Comparison of ENCODE assay signal across 8 cellular contexts in the genomic region with DNA sequence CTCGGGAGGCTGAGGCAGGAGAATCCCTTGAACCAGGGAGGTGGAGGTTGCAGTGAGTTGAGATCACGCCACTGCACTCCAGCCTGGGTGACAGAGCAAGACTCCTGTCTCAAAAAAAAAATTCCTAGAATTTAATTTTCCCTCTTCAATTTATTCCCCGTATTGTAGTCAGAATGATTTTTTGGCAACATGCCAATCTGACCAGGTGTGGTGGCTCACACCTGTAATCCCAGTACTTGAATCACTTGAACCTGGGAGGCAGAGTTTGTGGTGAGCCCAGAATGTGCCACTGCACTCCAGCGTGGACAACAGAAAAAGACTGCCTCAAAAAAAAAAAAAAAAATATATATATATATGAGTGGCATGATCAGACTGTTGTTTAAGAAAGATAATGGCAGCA. TPM values are rescaled to one million over a fixed set of nuclear protein-coding genes. Genes with fewer than 3 reads are reported as not detected.
DNase-seq lines count a peak whose midpoint lies in the region; ATAC-seq, FAIRE-seq and TF ChIP-seq lines count a peak whose summit lies in the region.
"Not testable (repeated sequence)": the region's sequence is repeated elsewhere in the genome, so short reads cannot be mapped to it uniquely, and the experiment has no call there.

No MANE protein-coding gene starts in this region.

- not testable (repeated sequence) for H2AFZ ChIP-seq in keratinocyte (ENCODE audit: control insufficient read depth, low read length)

- H3K9me1 ChIP-seq in keratinocyte (ENCODE audit: control insufficient read depth, extremely low read depth, insufficient read depth, low read length), result not testable (repeated sequence)

- not testable (repeated sequence) for TF ChIP-seq EP300 in Ishikawa (IDR thresholded peaks at IDR 0.05; ENCODE audit: borderline replicate concordance); upper lobe of left lung (IDR thresholded peaks at IDR 0.05)

- not testable (repeated sequence) for H3K36me3 ChIP-seq in RWPE2 (ENCODE audit: low read depth); colonic mucosa; keratinocyte (ENCODE audit: control insufficient read depth in 2 of 2, extremely low read depth in 1 of 2, insufficient read depth in 2 of 2, low read length in 2 of 2); gastrocnemius medialis; upper lobe of left lung

- DNase-seq in ACHN (peak; percentile 1), NCI-H2171 treated with DMSO at 0.1 percent for 48 hours (lab: John Stamatoyannopoulos, UW) (peak; percentile 11)
- not testable (repeated sequence) for DNase-seq in RWPE2 (ENCODE audit: low spot score); colonic mucosa; keratinocyte (ENCODE audit: low read depth, low spot score); gastrocnemius medialis; upper lobe of left lung

- H3K4me3 ChIP-seq in RWPE2 (ENCODE audit: severe bottlenecking); colonic mucosa; keratinocyte (ENCODE audit: control insufficient read depth in 2 of 3, extremely low read depth in 1 of 3, insufficient read depth in 2 of 3, low read depth in 1 of 3, low read length in 3 of 3); gastrocnemius medialis; upper lobe of left lung: not testable (repeated sequence)

- intact Hi-C loops in colonic mucosa (cut with DNase I), result not testable (repeated sequence)
- intact Hi-C loops in gastrocnemius medialis (cut with DNase I; ENCODE audit: low total_unique reads), result loop anchor here (2.0 to 10.0 kb wide), 3 partner anchors 72 to 1329 kb away; partner anchors contain the start of genes AKIRIN2 and RNGTT

- H3K4me2 ChIP-seq in keratinocyte (ENCODE audit: control insufficient read depth, extremely low read depth, insufficient read depth, low read depth, low read length), result peak overlapping the region; percentile 89

- not testable (repeated sequence) for H3K79me2 ChIP-seq in keratinocyte (ENCODE audit: control insufficient read depth, insufficient read depth, low read length)

- peaks cover 33% of the 10 kb centered on the region for H3K4me1 ChIP-seq in RWPE2 (ENCODE audit: insufficient read depth, poor library complexity, severe bottlenecking)
- H3K4me1 ChIP-seq in colonic mucosa, result not testable (repeated sequence)
- peaks cover 28% of the 10 kb centered on the region for H3K4me1 ChIP-seq in keratinocyte (ENCODE audit: control insufficient read depth, extremely low read depth, insufficient read depth, low read length)
- H3K4me1 ChIP-seq in gastrocnemius medialis, result peaks cover 38 to 46% of the 10 kb centered on the region in 2 donors
- peaks cover 22 to 44% (median 35%) of the 10 kb centered on the region in 4 donors for H3K4me1 ChIP-seq in upper lobe of left lung

- not testable (repeated sequence) for H3K9ac ChIP-seq in colonic mucosa (ENCODE audit: low read depth in 2 of 2, low read length in 2 of 2); keratinocyte (ENCODE audit: control insufficient read depth, extremely low read depth, insufficient read depth, low read length)

- in situ Hi-C loops in ACHN (cut with HindIII; ENCODE audit: low pct_ligation_motif_present, low pct_unique_long_range_greater_than_20kb, low sequenced_read_pairs); gastrocnemius medialis (cut with MboI; ENCODE audit: low sequenced_read_pairs in 4 of 4): not testable (repeated sequence)

- not testable (repeated sequence) for TF ChIP-seq POLR2A in gastrocnemius medialis (IDR thresholded peaks at IDR 0.05); upper lobe of left lung (IDR thresholded peaks at IDR 0.05)

- WGBS in upper lobe of left lung, 2 donors, result 85 to 91% methylated on average over 4 of the region's 4 CpGs

- not testable (repeated sequence) for TF ChIP-seq CTCF in RWPE2 (IDR thresholded peaks at IDR 0.05; ENCODE audit: poor library complexity, severe bottlenecking); colonic mucosa (IDR thresholded peaks at IDR 0.05); keratinocyte (optimal IDR thresholded peaks at IDR 0.05 in 1 of 3, IDR thresholded peaks at IDR 0.05 in 1 of 3, conservative IDR thresholded peaks at IDR 0.05 in 1 of 3; ENCODE audit: extremely low read depth in 1 of 3, insufficient read depth in 2 of 3, low read length in 3 of 3); gastrocnemius medialis (IDR thresholded peaks at IDR 0.05 in 4 of 5, conservative IDR thresholded peaks at IDR 0.05 in 1 of 5); upper lobe of left lung (IDR thresholded peaks at IDR 0.05)

- H3K27ac ChIP-seq in RWPE2 (ENCODE audit: poor library complexity, severe bottlenecking) (peak overlapping the region; percentile 99), colonic mucosa (peak overlapping the region; percentile 90), keratinocyte (ENCODE audit: control insufficient read depth, insufficient read depth, low read length) (peak overlapping the region; percentile 99), gastrocnemius medialis (peak overlapping the region; percentile 90 to 94 (median 92)), upper lobe of left lung (peak overlapping the region; percentile 89 to 93 (median 89))

- dilution Hi-C loops in keratinocyte (cut with MboI; ENCODE audit: extremely low pct_ligation_motif_present, low sequenced_read_pairs), result not testable (repeated sequence)

- not testable (repeated sequence) for ATAC-seq in RWPE2 (ENCODE audit: low read depth); gastrocnemius medialis; upper lobe of left lung (ENCODE audit: low FRiP score in 2 of 2)

- H3K9me3 ChIP-seq in RWPE2 (ENCODE audit: severe bottlenecking); colonic mucosa; keratinocyte (ENCODE audit: control insufficient read depth, low read depth, low read length); gastrocnemius medialis: not testable (repeated sequence)
- H3K9me3 ChIP-seq in upper lobe of left lung, result peaks cover 0 to 11% (median 8%) of the 10 kb centered on the region in 4 donors

- TF ChIP-seq RAD21 in Ishikawa (IDR thresholded peaks at IDR 0.05; ENCODE audit: low read depth), result not testable (repeated sequence)

- not testable (repeated sequence) for FAIRE-seq in keratinocyte (lab: Jason Lieb, UNC)

- not testable (repeated sequence) for H4K20me1 ChIP-seq in keratinocyte (ENCODE audit: control insufficient read depth, extremely low read depth, insufficient read depth, low read length)

- not testable (repeated sequence) for H3K27me3 ChIP-seq in RWPE2 (ENCODE audit: insufficient read depth, poor library complexity, severe bottlenecking); colonic mucosa; keratinocyte (ENCODE audit: control insufficient read depth, extremely low read depth, insufficient read depth, low read length); gastrocnemius medialis; upper lobe of left lung

TF ChIP-seq in Ishikawa, 13 proteins besides CTCF, POLR2A, EP300 and RAD21:
- TF ChIP-seq NFIC (IDR thresholded peaks at IDR 0.05), result peak; percentile 67

RNA-seq across cellular contexts. Expression of gene PNRC1, which starts 46.4 kb away (rescaled TPM):
- total RNA-seq in colonic mucosa (100 to 1,000 TPM in 1 of 2 donors, 10 to 100 TPM in 1; 47.8 to 143 TPM), gastrocnemius medialis (100 to 1,000 TPM; 229 to 458 (median 311) TPM), upper lobe of left lung (100 to 1,000 TPM in 5 of 6 donors, 10 to 100 TPM in 1; 96.4 to 238 (median 167) TPM)
- 7.1 to 34.6 TPM (median 19.5 TPM) in 3 replicates for polyA plus RNA-seq in keratinocyte
- 27.9 TPM for polyA plus RNA-seq in keratinocyte (2011; ENCODE audit: low read depth)
- 20.1 and 25.6 TPM in 2 replicates for polyA plus RNA-seq in keratinocyte (2011; cell fraction: cytosol; rRNA removed)
- 66.6 and 75.8 TPM in 2 replicates for polyA plus RNA-seq in keratinocyte (2011; cell fraction: nucleus; rRNA removed)
- polyA plus RNA-seq in keratinocyte (2012; ENCODE audit: low replicate concordance), result 30.0 and 158 TPM in 2 replicates
- polyA minus RNA-seq in keratinocyte, result 16.3 to 30.3 TPM (median 18.2 TPM) in 3 replicates
- 50.1 TPM for polyA minus RNA-seq in keratinocyte (2011; cell fraction: cytosol; rRNA and poly(A)+ RNA removed)
- polyA minus RNA-seq in keratinocyte (2011; cell fraction: nucleus; rRNA and poly(A)+ RNA removed), result 38.1 and 60.5 TPM in 2 replicates
